In genomic region chr6:136677344-136677743, GRCh38 we compare ENCODE assay signal across 22 cellular contexts.
A peak's percentile ranks its signal among the peaks of the same experiment; 100 is the strongest.
DNase-seq lines count a peak whose midpoint lies in the region; ATAC-seq and TF ChIP-seq lines count a peak whose summit lies in the region.
"Had no signal": no experiment of that assay in that cellular context is flagged by ENCODE, and none has a peak within 500 bp of the region (broad histone marks: within the 10 kb centered on the region; RNA-seq: fewer than 3 reads in every experiment).

No MANE protein-coding gene starts in this region.

- no peaks in the 10 kb centered on the region for H3K4me1 Mint-ChIP-seq in type B pancreatic cell (ENCODE audit: unreplicated experiment)

- no peaks in the 10 kb centered on the region for H3K27me3 Mint-ChIP-seq in type B pancreatic cell
- H3K27me3 Mint-ChIP-seq: CD8-positive, alpha-beta memory T cell had no signal

- no peak for DNase-seq in breast epithelium (ENCODE audit: low spot score in 2 of 2)
- DNase-seq in mammary epithelial cell, result no peak
- peak; percentile 38 for DNase-seq in epithelial cell of esophagus (ENCODE audit: low read depth)
- DNase-seq in foreskin keratinocyte, result no peak
- no peak for DNase-seq in type B pancreatic cell (ENCODE audit: extremely low spot score, unreplicated experiment)
- DNase-seq in NCI-H2107 treated with DMSO at 0.1 percent for 48 hours (lab: John Stamatoyannopoulos, UW; ENCODE audit: unreplicated experiment), result no peak
- no peak for DNase-seq in cerebellar nuclear complex (lab: John Stamatoyannopoulos, UW)
- DNase-seq: 8988T; C1 segment of cervical spinal cord; CD8-positive, alpha-beta memory T cell; IMR-90; NCI-H1092 treated with DMSO at 0.1 percent for 48 hours; NCI-H1436 treated with DMSO at 0.1 percent for 48 hours; NCI-H1930; NCI-H226; NCI-H510A treated with DMSO at 0.1 percent for 48 hours; NCI-H748 treated with DMSO at 0.1 percent for 48 hours; NK-92 treated with Interleukin-12 subunit alpha and Interleukin-12 subunit beta, amount 100 ng/mL, for 24 hours; Right ventricle myocardium superior had no signal

- peak overlapping the region; percentile 76 for H3K4me3 Mint-ChIP-seq in type B pancreatic cell
- H3K4me3 Mint-ChIP-seq: CD8-positive, alpha-beta memory T cell had no signal

- peak overlapping the region; percentile 35 to 37 for H3K27ac ChIP-seq in breast epithelium
- H3K27ac ChIP-seq in mammary epithelial cell (ENCODE audit: insufficient read depth, low read depth, low read length), result no peak overlapping the region
- no peak overlapping the region for H3K27ac ChIP-seq in foreskin keratinocyte
- H3K27ac ChIP-seq: KMS-11 had no signal

- no TSS peak for BruUV-seq in mammary epithelial cell (replicated peaks; lab: Mats Ljungman, UMichigan)

- H3K4me2 ChIP-seq in mammary epithelial cell (ENCODE audit: insufficient read depth, low read depth, low read length), result no peak overlapping the region
- H3K4me2 ChIP-seq: KMS-11 had no signal

- no peaks in the 10 kb centered on the region for H3K79me2 ChIP-seq in mammary epithelial cell (ENCODE audit: insufficient read depth, low read length)

- 96% methylated on average over 4 of the region's 4 CpGs for WGBS in mammary epithelial cell (ENCODE audit: low coverage, missing lambda C conversion rate)

- peak; percentile 27 for ATAC-seq in foreskin keratinocyte
- no peak for ATAC-seq in HG02852 (IDR thresholded peaks at IDR 0.05; ENCODE audit: unreplicated experiment)
- ATAC-seq: GM12878 had no signal

- no peaks in the 10 kb centered on the region for H3K9me3 Mint-ChIP-seq in type B pancreatic cell

- intact Hi-C loops in breast epithelium (cut with DNase I; ENCODE audit: low total_unique reads), result no loop called here
- intact Hi-C loops in mammary epithelial cell (cut with micrococcal nuclease), result no loop called here

- TF ChIP-seq CTCF in breast epithelium (IDR thresholded peaks at IDR 0.05), result no peak
- TF ChIP-seq CTCF in mammary epithelial cell (conservative IDR thresholded peaks at IDR 0.05 in 1 of 2, IDR thresholded peaks at IDR 0.05 in 1 of 2; ENCODE audit: extremely low read depth in 1 of 2, insufficient read depth in 1 of 2, low read depth in 1 of 2, low read length in 2 of 2), result no peak
- TF ChIP-seq CTCF in epithelial cell of esophagus (IDR thresholded peaks at IDR 0.05; ENCODE audit: insufficient read depth, low read depth, low read length, missing control alignments), result no peak
- TF ChIP-seq CTCF in foreskin keratinocyte (conservative IDR thresholded peaks at IDR 0.05), result no peak
- no peak for TF ChIP-seq CTCF in type B pancreatic cell (conservative IDR thresholded peaks at IDR 0.05)

- H3K9me3 ChIP-seq in breast epithelium, result no peaks in the 10 kb centered on the region
- no peaks in the 10 kb centered on the region for H3K9me3 ChIP-seq in mammary epithelial cell (replicated peaks; ENCODE audit: insufficient read depth, low read length)

- H3K27me3 ChIP-seq in breast epithelium (no peaks in the 10 kb centered on the region), mammary epithelial cell (ENCODE audit: insufficient read depth, low read length) (no peaks in the 10 kb centered on the region), foreskin keratinocyte (no peaks in the 10 kb centered on the region)

- dilution Hi-C loops in mammary epithelial cell (cut with HindIII; ENCODE audit: low sequenced_read_pairs), result no loop called here

- CTCF ChIA-PET in mammary epithelial cell (lab: Charles Lee; ENCODE audit: low non-redundant PET), result no interaction called here

- no peak overlapping the region for H2AFZ ChIP-seq in mammary epithelial cell (ENCODE audit: low read depth, low read length)

- H3K4me1 ChIP-seq in breast epithelium (no peaks in the 10 kb centered on the region), mammary epithelial cell (ENCODE audit: insufficient read depth, low read length) (peaks cover 13% of the 10 kb centered on the region), foreskin keratinocyte (no peaks in the 10 kb centered on the region)

- H3K36me3 ChIP-seq in breast epithelium (no peaks in the 10 kb centered on the region), mammary epithelial cell (ENCODE audit: insufficient read depth, low read length) (no peaks in the 10 kb centered on the region)

- no peaks in the 10 kb centered on the region for H4K20me1 ChIP-seq in mammary epithelial cell (ENCODE audit: insufficient read depth, low read length)

- peak overlapping the region; percentile 98 for H3K27ac Mint-ChIP-seq in type B pancreatic cell

- H3K4me3 ChIP-seq in breast epithelium (no peak overlapping the region), mammary epithelial cell (replicated peaks in 1 of 3; ENCODE audit: insufficient read depth in 1 of 3, low read depth in 2 of 3, low read length in 3 of 3) (no peak overlapping the region), epithelial cell of esophagus (ENCODE audit: low read length) (no peak overlapping the region)
- H3K4me3 ChIP-seq: GM12878 had no signal

- no peak overlapping the region for H3K9ac ChIP-seq in mammary epithelial cell (ENCODE audit: insufficient read depth, low read length)
- H3K9ac ChIP-seq: KMS-11 had no signal

- peaks cover 10% of the 10 kb centered on the region for H3K36me3 Mint-ChIP-seq in type B pancreatic cell

- no peak for TF ChIP-seq POLR2A in breast epithelium (IDR thresholded peaks at IDR 0.05)

- in situ Hi-C loops in mammary epithelial cell (cut with MboI; ENCODE audit: low sequenced_read_pairs in 2 of 2), result no loop called here

Comparison
In these comparisons a context has a peak if more than half of its experiments do, and no peak if none do; other contexts are left out.
1. H3K27ac ChIP-seq: peak in breast epithelium (2 of 2); none in mammary epithelial cell (single experiment) and foreskin keratinocyte (single experiment).